10 cellular contexts compared by ENCODE assay signal in genomic region chr6:2942916-2943563, GRCh38. TPM values are rescaled to one million over a fixed set of nuclear protein-coding genes. Genes with fewer than 3 reads are reported as not detected.
A peak's percentile ranks its signal among the peaks of the same experiment; 100 is the strongest.
DNase-seq lines count a peak whose midpoint lies in the region; ATAC-seq, FAIRE-seq and TF ChIP-seq lines count a peak whose summit lies in the region.
"Had no signal": no experiment of that assay in that cellular context is flagged by ENCODE, and none has a peak within 500 bp of the region (broad histone marks: within the 10 kb centered on the region; RNA-seq: fewer than 3 reads in every experiment).

No MANE protein-coding gene starts in this region.

- H3K36me3 ChIP-seq in BLaER1 = no peaks in the 10 kb centered on the region
- no peaks in the 10 kb centered on the region for H3K36me3 ChIP-seq in KMS-11 (ENCODE audit: insufficient read depth)
- H3K36me3 ChIP-seq in GM12878 (ENCODE audit: control insufficient read depth in 2 of 2, insufficient read depth in 2 of 2, low read length in 1 of 2) = no peaks in the 10 kb centered on the region
- H3K36me3 ChIP-seq in right lobe of liver = peaks cover 0 to 7% (median 3%) of the 10 kb centered on the region in 4 donors

- no peak for TF ChIP-seq RAD21 in GM12878 (IDR thresholded peaks at IDR 0.05; ENCODE audit: insufficient read depth, low read depth, low read length)

- FAIRE-seq in GM12878 (lab: Jason Lieb, UNC) (no peak), HTR-8/SVneo (lab: Jason Lieb, UNC) (no peak)

- H3K27ac ChIP-seq in BLaER1 (0 out of 2 replicates have a peak overlapping the region, but pooled peaks have one; percentile 31), KMS-11 (no peak overlapping the region), GM12878 (ENCODE audit: control insufficient read depth, insufficient read depth) (no peak overlapping the region), right lobe of liver (peak overlapping the region in 1 of 3 donors; percentile 23)

- no TSS peak for BruUV-seq in GM12878 (replicated peaks; lab: Mats Ljungman, UMichigan)

- H3K79me2 ChIP-seq in KMS-11 (ENCODE audit: insufficient read depth, low read depth) (no peaks in the 10 kb centered on the region), GM12878 (ENCODE audit: control insufficient read depth, insufficient read depth, low read length) (no peaks in the 10 kb centered on the region)

- in situ Hi-C loops in GM12878 (cut with MboI) = loop anchor here (25.0 kb wide), 1 partner anchor 1356 kb away; no protein-coding TSS in a partner anchor

- no peaks in the 10 kb centered on the region for H4K20me1 ChIP-seq in BLaER1
- no peaks in the 10 kb centered on the region for H4K20me1 ChIP-seq in KMS-11 (ENCODE audit: insufficient read depth)
- no peaks in the 10 kb centered on the region for H4K20me1 ChIP-seq in GM12878 (ENCODE audit: control insufficient read depth, insufficient read depth)

- DNase-seq in GM12878 (ENCODE audit: low read depth, low spot score) = no peak
- DNase-seq in right lobe of liver = no peak
- DNase-seq in NCI-H1417 treated with DMSO at 0.1 percent for 48 hours (lab: John Stamatoyannopoulos, UW) = no peak
- DNase-seq in EL = no peak
- no peak for DNase-seq in HTR-8/SVneo (ENCODE audit: insufficient read length, low spot score)
- no peak for DNase-seq in NCI-H69 (lab: John Stamatoyannopoulos, UW)
- DNase-seq: thyroid gland had no signal

- POLR2A ChIA-PET in GM12878 (lab: Charles Lee) = interaction anchor here (0.6 kb wide), 1 partner anchor 181 kb away, joined by 5 read pairs; no protein-coding TSS in a partner anchor

- RAD21 ChIA-PET in GM12878 (lab: Charles Lee; ENCODE audit: unreplicated experiment) = no interaction called here

- no peaks in the 10 kb centered on the region for H3K27me3 ChIP-seq in BLaER1
- H3K27me3 ChIP-seq in KMS-11 (ENCODE audit: insufficient read depth, low read depth) = peaks cover 71% of the 10 kb centered on the region
- peaks cover 2 to 12% of the 10 kb centered on the region in 2 experiments for H3K27me3 ChIP-seq in GM12878 (replicated peaks in 1 of 2; ENCODE audit: control insufficient read depth in 2 of 2, insufficient read depth in 2 of 2, low read length in 1 of 2)
- H3K27me3 ChIP-seq in right lobe of liver = no peaks in the 10 kb centered on the region
- H3K27me3 ChIP-seq: thyroid gland had no signal

- CTCF ChIA-PET in GM12878 (lab: Yijun Ruan, JAX) = interaction anchor here (0.7 to 1.8 kb wide), 5 partner anchors 10 to 151 kb away, joined by 3 to 5 read pairs (median 5); no protein-coding TSS in a partner anchor

- H2AFZ ChIP-seq in KMS-11 (ENCODE audit: low read depth) = no peak overlapping the region
- H2AFZ ChIP-seq in GM12878 (ENCODE audit: control insufficient read depth, low read depth, low read length) = no peak overlapping the region; the same call in 1 of the 2 replicates

- ATAC-seq in GM12878 (no peak), right lobe of liver (peak; percentile 26 to 62 (median 52))
- ATAC-seq: HCT116 had no signal

- no peak for TF ChIP-seq EP300 in GM12878 (IDR thresholded peaks at IDR 0.05; ENCODE audit: borderline replicate concordance in 1 of 2, control insufficient read depth in 1 of 2, low read depth in 2 of 2, low read length in 2 of 2)

- SMC1A ChIA-PET in GM12878 (lab: Charles Lee; ENCODE audit: uncharacterized antibody, unreplicated experiment) = interaction anchor here (1.3 to 1.4 kb wide), 2 partner anchors 10 to 97 kb away, joined by 3 to 5 read pairs; no protein-coding TSS in a partner anchor

- peaks cover 58% of the 10 kb centered on the region for H3K4me1 ChIP-seq in BLaER1
- peaks cover 55% of the 10 kb centered on the region for H3K4me1 ChIP-seq in KMS-11 (ENCODE audit: low read depth, poor library complexity, severe bottlenecking)
- H3K4me1 ChIP-seq in GM12878 (ENCODE audit: control insufficient read depth, insufficient read depth, low read length) = peaks cover 35% of the 10 kb centered on the region
- H3K4me1 ChIP-seq in right lobe of liver = no peaks in the 10 kb centered on the region

- H3K9ac ChIP-seq in BLaER1 (peak overlapping the region; percentile 6; the same call in 1 of the 2 replicates), KMS-11 (no peak overlapping the region), GM12878 (ENCODE audit: control insufficient read depth, insufficient read depth, low read length) (no peak overlapping the region)

- peak overlapping the region; percentile 68 for H3K4me2 ChIP-seq in BLaER1
- H3K4me2 ChIP-seq in KMS-11 = 0 out of 2 replicates have a peak overlapping the region, but pooled peaks have one; percentile 14
- peak overlapping the region; percentile 65 for H3K4me2 ChIP-seq in GM12878 (ENCODE audit: control insufficient read depth, insufficient read depth)

- H3K9me3 ChIP-seq in BLaER1 (no peaks in the 10 kb centered on the region), GM12878 (replicated peaks; ENCODE audit: control insufficient read depth, insufficient read depth, low read length) (peaks cover 22% of the 10 kb centered on the region), right lobe of liver (no peaks in the 10 kb centered on the region)
- H3K9me3 ChIP-seq: thyroid gland had no signal

- peak overlapping the region; percentile 21; the same call in 1 of the 2 replicates for H3K4me3 ChIP-seq in BLaER1
- no peak overlapping the region for H3K4me3 ChIP-seq in KMS-11 (IDR thresholded peaks at IDR 0.05; ENCODE audit: insufficient read depth, low read depth, low read length)
- 0 out of 2 replicates have a peak overlapping the region, but pooled peaks have one; percentile 19 for H3K4me3 ChIP-seq in GM12878
- H3K4me3 ChIP-seq in right lobe of liver = no peak overlapping the region
- H3K4me3 ChIP-seq: thyroid gland had no signal

- TF ChIP-seq CTCF in KMS-11 (conservative IDR thresholded peaks at IDR 0.05; ENCODE audit: low read depth, low read length) = no peak
- TF ChIP-seq CTCF in GM12878 (IDR thresholded peaks at IDR 0.05 in 2 of 3, conservative IDR thresholded peaks at IDR 0.05 in 1 of 3; ENCODE audit: control insufficient read depth in 2 of 3, extremely low read depth in 1 of 3, insufficient read depth in 1 of 3, low read depth in 3 of 3, low read length in 3 of 3) = no peak
- TF ChIP-seq CTCF in right lobe of liver (IDR thresholded peaks at IDR 0.05) = no peak

- no peak for TF ChIP-seq POLR2A in GM12878 (IDR thresholded peaks at IDR 0.05; ENCODE audit: low read depth, low read length)
- TF ChIP-seq POLR2A in right lobe of liver (IDR thresholded peaks at IDR 0.05) = no peak

- under 1% methylated on average over 12 of the region's 12 CpGs for WGBS in GM12878 (ENCODE audit: insufficient coverage, insufficient replicate concordance, low lambda C conversion rate, missing lambda C conversion rate)
- 41% methylated on average over 12 of the region's 12 CpGs for WGBS in right lobe of liver (ENCODE audit: insufficient coverage, low coverage, low lambda C conversion rate, missing lambda C conversion rate)

- intact Hi-C loops in GM12878 (cut with micrococcal nuclease; ENCODE audit: unreplicated experiment) = loop anchor here (5.0 kb wide), 1 partner anchor 124 kb away; the partner anchor contains the start of gene RIPK1
- intact Hi-C loops in right lobe of liver (cut with DNase I) = no loop called here

RNA-seq across cellular contexts. Expression of gene SERPINB6, which starts 28.3 kb away (rescaled TPM):
- 0.35 and 0.49 TPM in 2 replicates for total RNA-seq in GM12878 (2013; cell fraction: nucleolus; rRNA removed)
- total RNA-seq in GM12878 (2014; rRNA removed) (0.54 and 0.68 TPM in 2 replicates), GM12878 (2014; rRNA removed; fragmentation: Illumina TruSeq; extraction: Trizol) (0.49 and 0.88 TPM in 2 replicates), GM12878 (2021) (0.66 and 1.2 TPM in 2 replicates), right lobe of liver (10 to 100 TPM; 27.0 to 48.5 (median 38.7) TPM)
- 1.5 TPM for polyA plus RNA-seq in GM12878 (2011; ENCODE audit: low read depth)
- polyA plus RNA-seq in GM12878 (2011; rRNA removed) (0.14 TPM in 1 of 2 replicates, not detected in the other), GM12878 (2014; fragmentation: Illumina TruSeq; extraction: Trizol) (0.68 and 0.98 TPM in 2 replicates), GM12878 (2014; fragmentation: Nextera tagmentation; extraction: Ambion mirVana) (1 to 10 TPM; 1.4 to 2.2 TPM), GM12878 (2014; rRNA removed) (0.45 and 0.58 TPM in 2 replicates), GM12878 (2016; fragmentation: Nextera tagmentation; extraction: Ambion mirVana) (under 1 TPM; 0.37 to 0.39 TPM)
- polyA plus RNA-seq in GM12878 (2011; cell fraction: cytosol; rRNA removed) = 0.10 TPM in 1 of 2 replicates, not detected in the other
- 0.06 and 0.23 TPM in 2 replicates for polyA plus RNA-seq in GM12878 (2011; cell fraction: nucleus; rRNA removed)
- polyA plus RNA-seq in GM12878 (2012) = 0.92 and 1.6 TPM in 2 replicates
- polyA minus RNA-seq in GM12878 (2011; rRNA and poly(A)+ RNA removed) = 0.15 TPM in 1 of 2 replicates, not detected in the other
- polyA minus RNA-seq in GM12878 (2011; cell fraction: cytosol; rRNA and poly(A)+ RNA removed) = 3.2 and 5.1 TPM in 2 replicates
- polyA minus RNA-seq in GM12878 (2011; cell fraction: nucleus; rRNA and poly(A)+ RNA removed) = 0.36 and 0.67 TPM in 2 replicates

RNA-seq across cellular contexts. Expression of gene SERPINB9, which starts 39.9 kb away (rescaled TPM):
- total RNA-seq in GM12878 (2013; cell fraction: nucleolus; rRNA removed) = 63.2 and 66.0 TPM in 2 replicates
- total RNA-seq in GM12878 (2014; rRNA removed) (4.7 and 5.6 TPM in 2 replicates), GM12878 (2014; rRNA removed; fragmentation: Illumina TruSeq; extraction: Trizol) (5.4 and 5.5 TPM in 2 replicates), GM12878 (2021) (5.8 and 6.1 TPM in 2 replicates), right lobe of liver (10 to 100 TPM in 1 of 6 experiments, 1 to 10 TPM in 5; 1.8 to 19.0 (median 4.6) TPM)
- polyA plus RNA-seq in GM12878 (2011; ENCODE audit: low read depth) = 7.8 TPM
- polyA plus RNA-seq in GM12878 (2011; rRNA removed) (133 and 141 TPM in 2 replicates), GM12878 (2014; fragmentation: Illumina TruSeq; extraction: Trizol) (6.7 and 7.3 TPM in 2 replicates), GM12878 (2014; fragmentation: Nextera tagmentation; extraction: Ambion mirVana) (1 to 10 TPM; 2.0 to 3.7 TPM), GM12878 (2014; rRNA removed) (3.8 and 5.9 TPM in 2 replicates), GM12878 (2016; fragmentation: Nextera tagmentation; extraction: Ambion mirVana) (1 to 10 TPM; 4.1 to 4.2 TPM)
- 94.6 and 110 TPM in 2 replicates for polyA plus RNA-seq in GM12878 (2011; cell fraction: cytosol; rRNA removed)
- 35.5 and 39.0 TPM in 2 replicates for polyA plus RNA-seq in GM12878 (2011; cell fraction: nucleus; rRNA removed)
- polyA plus RNA-seq in GM12878 (2012) = 11.4 and 20.4 TPM in 2 replicates
- 135 and 152 TPM in 2 replicates for polyA minus RNA-seq in GM12878 (2011; rRNA and poly(A)+ RNA removed)
- 57.1 and 64.0 TPM in 2 replicates for polyA minus RNA-seq in GM12878 (2011; cell fraction: cytosol; rRNA and poly(A)+ RNA removed)
- 21.2 and 30.0 TPM in 2 replicates for polyA minus RNA-seq in GM12878 (2011; cell fraction: nucleus; rRNA and poly(A)+ RNA removed)

RNA-seq across cellular contexts. Expression of gene NQO2, which starts 56.7 kb away (rescaled TPM):
- total RNA-seq in GM12878 (2013; cell fraction: nucleolus; rRNA removed) = 0.10 and 0.12 TPM in 2 replicates
- total RNA-seq in GM12878 (2014; rRNA removed) (0.68 and 0.76 TPM in 2 replicates), GM12878 (2014; rRNA removed; fragmentation: Illumina TruSeq; extraction: Trizol) (0.64 and 0.81 TPM in 2 replicates), GM12878 (2021) (1.3 and 2.2 TPM in 2 replicates), right lobe of liver (10 to 100 TPM; 44.5 to 74.2 (median 67.3) TPM)
- polyA plus RNA-seq in GM12878 (2011; ENCODE audit: low read depth) = 1.1 TPM
- polyA plus RNA-seq in GM12878 (2011; rRNA removed) (0.73 and 1.1 TPM in 2 replicates), GM12878 (2014; fragmentation: Illumina TruSeq; extraction: Trizol) (0.29 and 0.79 TPM in 2 replicates), GM12878 (2014; fragmentation: Nextera tagmentation; extraction: Ambion mirVana) (under 1 TPM; 0.55 to 0.66 TPM), GM12878 (2014; rRNA removed) (0.76 and 1.2 TPM in 2 replicates), GM12878 (2016; fragmentation: Nextera tagmentation; extraction: Ambion mirVana) (1 to 10 TPM; 2.4 to 2.6 TPM)
- polyA plus RNA-seq in GM12878 (2011; cell fraction: cytosol; rRNA removed) = 0.67 and 1.0 TPM in 2 replicates
- 0.88 and 1.1 TPM in 2 replicates for polyA plus RNA-seq in GM12878 (2011; cell fraction: nucleus; rRNA removed)
- polyA plus RNA-seq in GM12878 (2012) = 2.6 and 2.7 TPM in 2 replicates
- polyA minus RNA-seq in GM12878 (2011; rRNA and poly(A)+ RNA removed) = 0.82 and 1.2 TPM in 2 replicates
- polyA minus RNA-seq in GM12878 (2011; cell fraction: cytosol; rRNA and poly(A)+ RNA removed) = 1.4 and 2.5 TPM in 2 replicates
- 0.10 and 0.36 TPM in 2 replicates for polyA minus RNA-seq in GM12878 (2011; cell fraction: nucleus; rRNA and poly(A)+ RNA removed)

Comparison
In these comparisons a context has a peak if more than half of its experiments do, and no peak if none do; other contexts are left out.
1. H3K4me2 ChIP-seq: peak in every context shown above with its lines; median percentile 68 in BLaER1; 65 in GM12878; 14 in KMS-11.
2. H3K4me3 ChIP-seq: peak in BLaER1 (single experiment) and GM12878 (single experiment); none in KMS-11 (single experiment) and right lobe of liver (0 of 3).
3. RNA of gene SERPINB6, which starts 28.3 kb away (total RNA-seq): 27.0 to 48.5 TPM in right lobe of liver; 0.35 to 1.2 TPM in GM12878; every median in the first group is over 10 times any median in the second.
4. RNA of gene NQO2, which starts 56.7 kb away (total RNA-seq): 44.5 to 74.2 TPM in right lobe of liver; 0.10 to 2.2 TPM in GM12878; every median in the first group is over 10 times any median in the second.